ENCODE assay signal across 11 cellular contexts in the genomic region with DNA sequence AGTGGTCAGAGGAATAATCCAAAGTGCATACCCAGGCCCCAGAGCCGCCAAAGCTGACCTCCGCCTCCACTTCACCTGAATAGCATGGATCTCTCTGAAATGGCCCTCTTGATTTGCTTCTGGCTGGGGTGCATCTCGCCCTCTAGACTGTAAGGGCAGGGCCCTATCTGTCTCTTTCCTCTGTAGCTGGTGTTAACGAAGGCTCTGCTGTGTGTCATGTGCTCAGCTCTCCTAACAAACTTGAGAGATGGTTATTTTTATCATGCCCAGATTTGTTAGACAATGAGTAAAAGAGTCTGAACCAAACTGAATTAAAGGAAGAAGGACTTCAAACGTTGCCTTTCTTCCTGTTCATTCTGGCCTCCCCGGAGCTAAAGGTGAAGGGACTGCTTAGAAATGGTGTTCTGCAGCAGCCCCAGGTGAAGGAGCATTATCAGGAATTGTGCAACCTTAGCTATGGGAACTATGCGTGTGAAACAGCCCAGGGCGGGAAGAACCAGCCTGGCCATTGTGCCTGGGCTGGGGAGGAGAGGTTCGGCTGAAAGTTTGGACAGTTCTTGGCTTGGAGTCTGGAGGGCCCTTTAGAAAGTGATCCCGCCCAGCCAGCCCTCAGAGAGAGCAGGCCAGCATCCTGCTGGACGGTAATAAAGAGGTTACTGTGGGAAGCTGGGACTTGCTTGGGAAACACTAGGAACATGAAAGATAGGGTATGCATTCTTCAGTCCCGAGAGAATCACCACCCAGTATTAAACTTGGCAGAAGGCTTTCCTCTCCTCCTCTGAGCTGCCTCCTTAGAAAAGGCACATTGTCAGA.
DNase-seq lines count a peak whose midpoint lies in the region; ATAC-seq and TF ChIP-seq lines count a peak whose summit lies in the region.
"Had no signal": no experiment of that assay in that cellular context is flagged by ENCODE, and none has a peak within 500 bp of the region (broad histone marks: within the 10 kb centered on the region; RNA-seq: fewer than 3 reads in every experiment).

No MANE protein-coding gene starts in this region.

- peak; percentile 90 to 93 for ATAC-seq in lower lobe of right lung
- no peak for ATAC-seq in GM18517 (IDR thresholded peaks at IDR 0.05; ENCODE audit: unreplicated experiment)
- ATAC-seq in HG02870 (IDR thresholded peaks at IDR 0.05; ENCODE audit: unreplicated experiment) = no peak

- H3K4me3 ChIP-seq in lower lobe of right lung = peak overlapping the region; percentile 21
- H3K4me3 ChIP-seq: esophagus muscularis mucosa had no signal

- H3K27me3 ChIP-seq in lower lobe of right lung (ENCODE audit: low read depth) = no peaks in the 10 kb centered on the region
- H3K27me3 ChIP-seq: esophagus muscularis mucosa had no signal

- H3K9me3 ChIP-seq in lower lobe of right lung = no peaks in the 10 kb centered on the region
- H3K9me3 ChIP-seq: esophagus muscularis mucosa had no signal

- intact Hi-C loops in lower lobe of right lung (cut with DNase I) = no loop called here

- no peak for TF ChIP-seq CTCF in 22Rv1 (IDR thresholded peaks at IDR 0.05)
- TF ChIP-seq CTCF in lower lobe of right lung (IDR thresholded peaks at IDR 0.05) = no peak

- H3K27ac ChIP-seq in 22Rv1 = peak overlapping the region; percentile 87
- H3K27ac ChIP-seq in lower lobe of right lung = peak overlapping the region; percentile 58
- H3K27ac ChIP-seq: esophagus muscularis mucosa had no signal

- DNase-seq in HuH-7 (ENCODE audit: low spot score) = peak; percentile 65
- DNase-seq in ecto neural progenitor cell (ENCODE audit: low spot score) = peak; percentile 53
- DNase-seq in lower lobe of right lung = peak; percentile 79
- DNase-seq in activated naive CD4-positive, alpha-beta T cell (lab: John Stamatoyannopoulos, UW) = no peak
- no peak for DNase-seq in NCI-H1694 (lab: John Stamatoyannopoulos, UW)
- DNase-seq: activated effector memory CD4-positive, alpha-beta T cell treated with Interleukin-2 at 50 U/mL for 16 hours; NCI-H446 had no signal

- peaks cover 15% of the 10 kb centered on the region for H3K4me1 ChIP-seq in lower lobe of right lung
- H3K4me1 ChIP-seq: esophagus muscularis mucosa had no signal

- no peaks in the 10 kb centered on the region for H3K36me3 ChIP-seq in lower lobe of right lung
- H3K36me3 ChIP-seq: esophagus muscularis mucosa had no signal

Comparison
In these comparisons a context has a peak if more than half of its experiments do, and no peak if none do; other contexts are left out.
1. DNase-seq: peak in HuH-7 (single experiment), ecto neural progenitor cell (single experiment) and lower lobe of right lung (single experiment); none in activated naive CD4-positive, alpha-beta T cell (0 of 4) and NCI-H1694 (single experiment).
2. ATAC-seq: peak in lower lobe of right lung (2 of 2); none in GM18517 (single experiment) and HG02870 (single experiment).